1 cellular context compared by ENCODE assay signal in the genomic region with DNA sequence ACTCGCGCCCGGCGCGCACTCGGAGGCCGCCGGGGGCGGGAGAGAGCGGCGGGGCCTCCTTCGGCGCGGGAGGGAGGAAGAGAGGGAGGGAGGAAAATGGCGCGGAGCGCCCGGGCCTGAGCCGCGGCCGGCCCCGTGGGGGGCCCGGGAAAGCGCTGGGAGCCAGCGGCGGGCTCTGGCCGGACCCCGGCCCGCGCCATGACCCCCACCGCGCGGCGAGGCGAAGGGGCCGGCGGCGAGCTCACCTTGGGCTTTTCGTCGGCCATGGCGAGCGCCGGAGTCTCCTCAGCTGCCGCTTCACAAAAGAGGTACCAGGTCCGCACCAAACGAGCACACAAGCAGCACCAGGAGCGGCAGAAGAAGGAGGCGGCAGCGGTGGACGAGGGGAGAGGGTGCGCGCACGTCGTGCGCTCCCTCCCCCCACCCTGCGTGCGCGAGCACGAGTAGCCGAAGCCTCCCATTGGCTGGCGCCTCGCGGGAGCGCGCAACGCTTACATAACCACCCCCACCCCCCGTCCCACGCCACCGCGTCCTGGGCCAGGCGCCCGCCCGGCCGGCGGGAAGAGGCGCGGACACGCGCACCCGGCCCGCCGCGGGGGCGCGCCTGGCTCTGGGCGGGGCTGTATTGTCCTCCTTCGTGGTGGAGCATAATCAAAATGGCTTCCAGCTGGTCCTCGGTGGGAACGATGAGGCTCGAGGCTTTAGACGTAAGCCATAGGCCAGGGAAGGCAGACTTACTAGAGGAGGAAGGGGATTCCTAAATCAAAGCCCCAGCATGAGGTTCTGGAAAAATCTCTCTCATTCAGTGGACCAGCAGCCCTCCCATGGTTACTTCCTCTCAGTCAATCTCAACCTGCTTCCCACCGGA.
TF ChIP-seq lines count a peak whose summit lies in the region.

A gene (minus strand): TSS at position 391 of the 868 bp plus-strand sequence. CDS start 125 bp downstream, at position 266.

TF ChIP-seq in K562, 482 proteins besides CTCF, POLR2A, EP300 and RAD21 (continued from another document and continues in another):
- TF ChIP-seq, protein P1, sequence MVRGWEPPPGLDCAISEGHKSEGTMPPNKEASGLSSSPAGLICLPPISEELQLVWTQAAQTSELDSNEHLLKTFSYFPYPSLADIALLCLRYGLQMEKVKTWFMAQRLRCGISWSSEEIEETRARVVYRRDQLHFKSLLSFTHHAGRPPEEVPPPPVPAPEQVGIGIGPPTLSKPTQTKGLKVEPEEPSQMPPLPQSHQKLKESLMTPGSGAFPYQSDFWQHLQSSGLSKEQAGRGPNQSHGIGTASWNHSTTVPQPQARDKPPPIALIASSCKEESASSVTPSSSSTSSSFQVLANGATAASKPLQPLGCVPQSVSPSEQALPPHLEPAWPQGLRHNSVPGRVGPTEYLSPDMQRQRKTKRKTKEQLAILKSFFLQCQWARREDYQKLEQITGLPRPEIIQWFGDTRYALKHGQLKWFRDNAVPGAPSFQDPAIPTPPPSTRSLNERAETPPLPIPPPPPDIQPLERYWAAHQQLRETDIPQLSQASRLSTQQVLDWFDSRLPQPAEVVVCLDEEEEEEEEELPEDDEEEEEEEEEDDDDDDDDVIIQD (CRISPR knock-in tag; IDR thresholded peaks at IDR 0.05), result no peak
- TF ChIP-seq HDGF (IDR thresholded peaks at IDR 0.05), result no peak
- TF ChIP-seq, protein P2, sequence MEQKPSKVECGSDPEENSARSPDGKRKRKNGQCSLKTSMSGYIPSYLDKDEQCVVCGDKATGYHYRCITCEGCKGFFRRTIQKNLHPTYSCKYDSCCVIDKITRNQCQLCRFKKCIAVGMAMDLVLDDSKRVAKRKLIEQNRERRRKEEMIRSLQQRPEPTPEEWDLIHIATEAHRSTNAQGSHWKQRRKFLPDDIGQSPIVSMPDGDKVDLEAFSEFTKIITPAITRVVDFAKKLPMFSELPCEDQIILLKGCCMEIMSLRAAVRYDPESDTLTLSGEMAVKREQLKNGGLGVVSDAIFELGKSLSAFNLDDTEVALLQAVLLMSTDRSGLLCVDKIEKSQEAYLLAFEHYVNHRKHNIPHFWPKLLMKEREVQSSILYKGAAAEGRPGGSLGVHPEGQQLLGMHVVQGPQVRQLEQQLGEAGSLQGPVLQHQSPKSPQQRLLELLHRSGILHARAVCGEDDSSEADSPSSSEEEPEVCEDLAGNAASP (IDR thresholded peaks at IDR 0.05), result no peak
- TF ChIP-seq RBM15 (IDR thresholded peaks at IDR 0.05; ENCODE audit: insufficient read depth, low read length), result no peak
- TF ChIP-seq ZNF764 (CRISPR knock-in tag; IDR thresholded peaks at IDR 0.05; ENCODE audit: low read depth), result no peak
- no peak; the same call in 1 of the 2 replicates for TF ChIP-seq SP1 (CRISPR knock-in tag; IDR thresholded peaks at IDR 0.05)
- TF ChIP-seq MTA2 (IDR thresholded peaks at IDR 0.05; ENCODE audit: low read depth), result no peak
- TF ChIP-seq, protein P3, sequence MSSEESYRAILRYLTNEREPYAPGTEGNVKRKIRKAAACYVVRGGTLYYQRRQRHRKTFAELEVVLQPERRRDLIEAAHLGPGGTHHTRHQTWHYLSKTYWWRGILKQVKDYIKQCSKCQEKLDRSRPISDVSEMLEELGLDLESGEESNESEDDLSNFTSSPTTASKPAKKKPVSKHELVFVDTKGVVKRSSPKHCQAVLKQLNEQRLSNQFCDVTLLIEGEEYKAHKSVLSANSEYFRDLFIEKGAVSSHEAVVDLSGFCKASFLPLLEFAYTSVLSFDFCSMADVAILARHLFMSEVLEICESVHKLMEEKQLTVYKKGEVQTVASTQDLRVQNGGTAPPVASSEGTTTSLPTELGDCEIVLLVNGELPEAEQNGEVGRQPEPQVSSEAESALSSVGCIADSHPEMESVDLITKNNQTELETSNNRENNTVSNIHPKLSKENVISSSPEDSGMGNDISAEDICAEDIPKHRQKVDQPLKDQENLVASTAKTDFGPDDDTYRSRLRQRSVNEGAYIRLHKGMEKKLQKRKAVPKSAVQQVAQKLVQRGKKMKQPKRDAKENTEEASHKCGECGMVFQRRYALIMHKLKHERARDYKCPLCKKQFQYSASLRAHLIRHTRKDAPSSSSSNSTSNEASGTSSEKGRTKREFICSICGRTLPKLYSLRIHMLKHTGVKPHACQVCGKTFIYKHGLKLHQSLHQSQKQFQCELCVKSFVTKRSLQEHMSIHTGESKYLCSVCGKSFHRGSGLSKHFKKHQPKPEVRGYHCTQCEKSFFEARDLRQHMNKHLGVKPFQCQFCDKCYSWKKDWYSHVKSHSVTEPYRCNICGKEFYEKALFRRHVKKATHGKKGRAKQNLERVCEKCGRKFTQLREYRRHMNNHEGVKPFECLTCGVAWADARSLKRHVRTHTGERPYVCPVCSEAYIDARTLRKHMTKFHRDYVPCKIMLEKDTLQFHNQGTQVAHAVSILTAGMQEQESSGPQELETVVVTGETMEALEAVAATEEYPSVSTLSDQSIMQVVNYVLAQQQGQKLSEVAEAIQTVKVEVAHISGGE (CRISPR knock-in tag; IDR thresholded peaks at IDR 0.05), result peak in 1 of 3 experiments; percentile 92; a peak in 2 of 6 replicates
- TF ChIP-seq CBX2 (IDR thresholded peaks at IDR 0.05; ENCODE audit: insufficient read depth, low read length, poor library complexity, severe bottlenecking), result no peak
- TF ChIP-seq, protein P4, sequence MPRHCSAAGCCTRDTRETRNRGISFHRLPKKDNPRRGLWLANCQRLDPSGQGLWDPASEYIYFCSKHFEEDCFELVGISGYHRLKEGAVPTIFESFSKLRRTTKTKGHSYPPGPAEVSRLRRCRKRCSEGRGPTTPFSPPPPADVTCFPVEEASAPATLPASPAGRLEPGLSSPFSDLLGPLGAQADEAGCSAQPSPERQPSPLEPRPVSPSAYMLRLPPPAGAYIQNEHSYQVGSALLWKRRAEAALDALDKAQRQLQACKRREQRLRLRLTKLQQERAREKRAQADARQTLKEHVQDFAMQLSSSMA (CRISPR knock-in tag; IDR thresholded peaks at IDR 0.05), result no peak
- TF ChIP-seq ZNF444 (CRISPR knock-in tag; IDR thresholded peaks at IDR 0.05), result no peak
- no peak for TF ChIP-seq ZFP1 (CRISPR knock-in tag; IDR thresholded peaks at IDR 0.05)
- 0 out of 4 replicates have a peak, but pooled peaks of 1 of the 2 experiments have one; percentile 17 for TF ChIP-seq FOXK2 (conservative IDR thresholded peaks at IDR 0.05 in 1 of 2, IDR thresholded peaks at IDR 0.05 in 1 of 2; ENCODE audit: low read depth in 2 of 2)
- TF ChIP-seq COPS2 (conservative IDR thresholded peaks at IDR 0.05), result no peak
- TF ChIP-seq, protein P5, sequence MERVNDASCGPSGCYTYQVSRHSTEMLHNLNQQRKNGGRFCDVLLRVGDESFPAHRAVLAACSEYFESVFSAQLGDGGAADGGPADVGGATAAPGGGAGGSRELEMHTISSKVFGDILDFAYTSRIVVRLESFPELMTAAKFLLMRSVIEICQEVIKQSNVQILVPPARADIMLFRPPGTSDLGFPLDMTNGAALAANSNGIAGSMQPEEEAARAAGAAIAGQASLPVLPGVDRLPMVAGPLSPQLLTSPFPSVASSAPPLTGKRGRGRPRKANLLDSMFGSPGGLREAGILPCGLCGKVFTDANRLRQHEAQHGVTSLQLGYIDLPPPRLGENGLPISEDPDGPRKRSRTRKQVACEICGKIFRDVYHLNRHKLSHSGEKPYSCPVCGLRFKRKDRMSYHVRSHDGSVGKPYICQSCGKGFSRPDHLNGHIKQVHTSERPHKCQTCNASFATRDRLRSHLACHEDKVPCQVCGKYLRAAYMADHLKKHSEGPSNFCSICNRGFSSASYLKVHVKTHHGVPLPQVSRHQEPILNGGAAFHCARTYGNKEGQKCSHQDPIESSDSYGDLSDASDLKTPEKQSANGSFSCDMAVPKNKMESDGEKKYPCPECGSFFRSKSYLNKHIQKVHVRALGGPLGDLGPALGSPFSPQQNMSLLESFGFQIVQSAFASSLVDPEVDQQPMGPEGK (CRISPR knock-in tag; IDR thresholded peaks at IDR 0.05; ENCODE audit: borderline replicate concordance), result 0 out of 2 replicates have a peak, but pooled peaks have one; percentile 25
- TF ChIP-seq, protein P6, sequence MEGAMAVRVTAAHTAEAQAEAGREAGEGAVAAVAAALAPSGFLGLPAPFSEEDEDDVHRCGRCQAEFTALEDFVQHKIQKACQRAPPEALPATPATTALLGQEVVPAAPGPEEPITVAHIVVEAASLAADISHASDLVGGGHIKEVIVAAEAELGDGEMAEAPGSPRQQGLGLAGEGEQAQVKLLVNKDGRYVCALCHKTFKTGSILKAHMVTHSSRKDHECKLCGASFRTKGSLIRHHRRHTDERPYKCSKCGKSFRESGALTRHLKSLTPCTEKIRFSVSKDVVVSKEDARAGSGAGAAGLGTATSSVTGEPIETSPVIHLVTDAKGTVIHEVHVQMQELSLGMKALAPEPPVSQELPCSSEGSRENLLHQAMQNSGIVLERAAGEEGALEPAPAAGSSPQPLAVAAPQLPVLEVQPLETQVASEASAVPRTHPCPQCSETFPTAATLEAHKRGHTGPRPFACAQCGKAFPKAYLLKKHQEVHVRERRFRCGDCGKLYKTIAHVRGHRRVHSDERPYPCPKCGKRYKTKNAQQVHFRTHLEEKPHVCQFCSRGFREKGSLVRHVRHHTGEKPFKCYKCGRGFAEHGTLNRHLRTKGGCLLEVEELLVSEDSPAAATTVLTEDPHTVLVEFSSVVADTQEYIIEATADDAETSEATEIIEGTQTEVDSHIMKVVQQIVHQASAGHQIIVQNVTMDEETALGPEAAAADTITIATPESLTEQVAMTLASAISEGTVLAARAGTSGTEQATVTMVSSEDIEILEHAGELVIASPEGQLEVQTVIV (CRISPR knock-in tag; IDR thresholded peaks at IDR 0.05; ENCODE audit: borderline replicate concordance), result no peak
- 0 out of 2 replicates have a peak, but pooled peaks have one; percentile 63 for TF ChIP-seq DDX20 (tag; IDR thresholded peaks at IDR 0.05; ENCODE audit: low read depth)
- TF ChIP-seq NONO (IDR thresholded peaks at IDR 0.05; ENCODE audit: low read depth in 2 of 2, low read length in 1 of 2), result peak; percentile 39 to 48; a peak in 2 of 4 replicates
- no peak for TF ChIP-seq CBFB (CRISPR knock-in tag; IDR thresholded peaks at IDR 0.05)
- TF ChIP-seq, protein P7, sequence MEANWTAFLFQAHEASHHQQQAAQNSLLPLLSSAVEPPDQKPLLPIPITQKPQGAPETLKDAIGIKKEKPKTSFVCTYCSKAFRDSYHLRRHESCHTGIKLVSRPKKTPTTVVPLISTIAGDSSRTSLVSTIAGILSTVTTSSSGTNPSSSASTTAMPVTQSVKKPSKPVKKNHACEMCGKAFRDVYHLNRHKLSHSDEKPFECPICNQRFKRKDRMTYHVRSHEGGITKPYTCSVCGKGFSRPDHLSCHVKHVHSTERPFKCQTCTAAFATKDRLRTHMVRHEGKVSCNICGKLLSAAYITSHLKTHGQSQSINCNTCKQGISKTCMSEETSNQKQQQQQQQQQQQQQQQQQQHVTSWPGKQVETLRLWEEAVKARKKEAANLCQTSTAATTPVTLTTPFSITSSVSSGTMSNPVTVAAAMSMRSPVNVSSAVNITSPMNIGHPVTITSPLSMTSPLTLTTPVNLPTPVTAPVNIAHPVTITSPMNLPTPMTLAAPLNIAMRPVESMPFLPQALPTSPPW (CRISPR knock-in tag; IDR thresholded peaks at IDR 0.05), result peak; percentile 96
- TF ChIP-seq ZNF778 (CRISPR knock-in tag; IDR thresholded peaks at IDR 0.05), result no peak
- TF ChIP-seq CREBBP (IDR thresholded peaks at IDR 0.05; ENCODE audit: low read depth, low read length), result no peak
- no peak for TF ChIP-seq ZZZ3 (IDR thresholded peaks at IDR 0.05)
- peak; percentile 41 for TF ChIP-seq ZBTB1 (CRISPR knock-in tag; IDR thresholded peaks at IDR 0.05; ENCODE audit: borderline replicate concordance, low read depth)
- TF ChIP-seq BCL6 (CRISPR knock-in tag; IDR thresholded peaks at IDR 0.05), result peak; percentile 17; the same call in 1 of the 2 replicates
- TF ChIP-seq HOXB6 (CRISPR knock-in tag; IDR thresholded peaks at IDR 0.05; ENCODE audit: borderline replicate concordance), result no peak
- TF ChIP-seq FOXJ2 (tag; IDR thresholded peaks at IDR 0.05), result peak; percentile 81; the same call in 1 of the 2 replicates
- TF ChIP-seq ZNF589 (CRISPR knock-in tag; IDR thresholded peaks at IDR 0.05; ENCODE audit: low read depth), result peak; percentile 99
- TF ChIP-seq PHTF2 (CRISPR knock-in tag; IDR thresholded peaks at IDR 0.05), result no peak
- TF ChIP-seq, protein P8, sequence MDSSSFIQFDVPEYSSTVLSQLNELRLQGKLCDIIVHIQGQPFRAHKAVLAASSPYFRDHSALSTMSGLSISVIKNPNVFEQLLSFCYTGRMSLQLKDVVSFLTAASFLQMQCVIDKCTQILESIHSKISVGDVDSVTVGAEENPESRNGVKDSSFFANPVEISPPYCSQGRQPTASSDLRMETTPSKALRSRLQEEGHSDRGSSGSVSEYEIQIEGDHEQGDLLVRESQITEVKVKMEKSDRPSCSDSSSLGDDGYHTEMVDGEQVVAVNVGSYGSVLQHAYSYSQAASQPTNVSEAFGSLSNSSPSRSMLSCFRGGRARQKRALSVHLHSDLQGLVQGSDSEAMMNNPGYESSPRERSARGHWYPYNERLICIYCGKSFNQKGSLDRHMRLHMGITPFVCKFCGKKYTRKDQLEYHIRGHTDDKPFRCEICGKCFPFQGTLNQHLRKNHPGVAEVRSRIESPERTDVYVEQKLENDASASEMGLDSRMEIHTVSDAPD (CRISPR knock-in tag; IDR thresholded peaks at IDR 0.05), result peak; percentile 3; the same call in 1 of the 2 replicates
